ENCODE assay signal across 31 cellular contexts in genomic region chr18:30455741-30456140, GRCh38.
"Had no signal": no experiment of that assay in that cellular context is flagged by ENCODE, and none has a peak within 500 bp of the region (broad histone marks: within the 10 kb centered on the region; RNA-seq: fewer than 3 reads in every experiment).

No MANE protein-coding gene starts in this region.

- H3K9me3 ChIP-seq: adrenal gland, ascending aorta, esophagus muscularis mucosa, left ventricle myocardium inferior, ovary, psoas muscle, right atrium auricular region, stomach, testis, vagina had no signal

- H3K4me3 ChIP-seq: adrenal gland, ascending aorta, cardiac muscle cell, esophagus muscularis mucosa, left ventricle myocardium inferior, ovary, psoas muscle, right atrium auricular region, stomach, testis, vagina had no signal

- H3K27me3 ChIP-seq: adrenal gland, ascending aorta, cardiac muscle cell, esophagus muscularis mucosa, foreskin keratinocyte, ovary, right atrium auricular region, stomach, testis, vagina had no signal

- DNase-seq: activated CD4-positive, alpha-beta memory T cell treated with anti-CD3 and anti-CD28 coated beads for 36 hours; activated CD4-positive, alpha-beta T cell treated with anti-CD3 and anti-CD28 coated beads, Interleukin-2, amount 10 ng/mL, durations not matched to agents 24 days and 14 days; activated CD4-positive, CD25-positive, alpha-beta regulatory T cell treated with anti-CD3 and anti-CD28 coated beads, Interleukin-2, amount 50 U/mL, for 72 hours; activated CD8-positive, alpha-beta memory T cell treated with anti-CD3 and anti-CD28 coated beads, Interleukin-2, amount 50 U/mL, for 4 hours; activated effector memory CD4-positive, alpha-beta T cell treated with anti-CD3 and anti-CD28 coated beads, Interleukin-2, amount 50 U/mL, for 16 hours; activated naive CD4-positive, alpha-beta T cell treated with anti-CD3 and anti-CD28 coated beads for 36 hours; activated naive CD8-positive, alpha-beta T cell treated with anti-CD3 and anti-CD28 coated beads for 36 hours; activated T-cell treated with anti-CD3 and anti-CD28 coated beads, Interleukin-2, amount 50 U/mL, for 1 hour; adrenal gland; cortex of kidney; foreskin keratinocyte; left ventricle myocardium inferior; naive B cell; nephron progenitor cell; ovary; psoas muscle; stimulated activated CD4-positive, alpha-beta T cell treated with anti-CD3 and anti-CD28 coated beads, Interleukin-15, amount 100 ng/mL, for 24 hours; stimulated activated CD4-positive, alpha-beta T cell treated with anti-CD3 and anti-CD28 coated beads, Interleukin-2, amount 100 ng/mL, for 24 hours; stimulated activated naive B cell treated with anti-CD40 and anti-IgM and Interleukin-4, amounts not matched to agents 10 μg/mL and 1 μg/mL and 100 μg/mL, for 72 hours; stomach; SW 1271; T-helper 17 cell; testis; trophoblast cell had no signal

- H3K4me1 ChIP-seq: adrenal gland, ascending aorta, esophagus muscularis mucosa, foreskin keratinocyte, left ventricle myocardium inferior, psoas muscle, right atrium auricular region, stomach, testis, vagina had no signal

- ATAC-seq: foreskin keratinocyte; psoas muscle; stimulated activated naive B cell treated with anti-CD40 and anti-IgM and Interleukin-4, amounts not matched to agents 10 μg/mL and 1 μg/mL and 100 μg/mL, for 72 hours; T-helper 17 cell had no signal

- FAIRE-seq: endothelial cell of umbilical vein, islet of Langerhans had no signal

- H3K36me3 ChIP-seq: adrenal gland, ascending aorta, cardiac muscle cell, esophagus muscularis mucosa, left ventricle myocardium inferior, ovary, right atrium auricular region, stomach, vagina had no signal

- H3K27ac ChIP-seq: adrenal gland, ascending aorta, cardiac muscle cell, esophagus muscularis mucosa, foreskin keratinocyte, left ventricle myocardium inferior, ovary, psoas muscle, right atrium auricular region, stomach, testis, vagina had no signal
